In genomic region chr14:87184180-87184579, GRCh38 we compare ENCODE assay signal across 8 cellular contexts.
"Had no signal": no experiment of that assay in that cellular context is flagged by ENCODE, and none has a peak within 500 bp of the region (broad histone marks: within the 10 kb centered on the region; RNA-seq: fewer than 3 reads in every experiment).

No MANE protein-coding gene starts in this region.

- ATAC-seq: GM23338, HCT116 had no signal

- H3K4me1 ChIP-seq: HAP-1 had no signal

- DNase-seq: H7, HFFc6, KG1 had no signal

- H3K4me3 Mint-ChIP-seq: GM23338, HFFc6, IgD-negative memory B cell had no signal

- H3K9me3 Mint-ChIP-seq: GM23338 had no signal

- H3K4me2 ChIP-seq: GM23338 had no signal

- H3K9me3 ChIP-seq: HAP-1 had no signal

- H3K36me3 ChIP-seq: HAP-1 had no signal

- H3K27me3 Mint-ChIP-seq: IgD-negative memory B cell had no signal

- H3K27ac ChIP-seq: HL-60 had no signal

- H3K4me3 ChIP-seq: GM23338, HAP-1 had no signal

- H3K4me1 Mint-ChIP-seq: IgD-negative memory B cell had no signal

- H3K36me3 Mint-ChIP-seq: IgD-negative memory B cell had no signal

- H2AFZ ChIP-seq: GM23338 had no signal

- H3K27ac Mint-ChIP-seq: GM23338, HFFc6, IgD-negative memory B cell had no signal
